ENCODE assay signal across 12 cellular contexts in the genomic region with DNA sequence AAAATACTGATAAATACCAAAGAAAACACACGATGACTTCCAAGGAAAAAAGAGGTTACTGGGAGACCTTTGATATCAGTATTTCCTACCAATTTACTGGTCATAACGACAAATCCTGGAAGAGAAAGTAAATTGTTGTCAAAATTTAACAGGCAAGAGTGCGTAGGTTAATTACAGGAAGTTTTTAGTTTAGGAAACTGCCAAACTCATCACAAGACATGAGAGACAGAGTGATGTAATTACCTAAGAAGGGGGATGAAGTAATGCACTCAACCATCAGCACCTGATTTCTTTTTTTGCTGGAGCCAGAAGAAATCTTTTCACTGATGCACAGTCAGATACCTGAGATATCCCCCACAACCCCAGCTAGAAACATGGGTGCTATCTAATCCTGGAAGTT. TPM values are rescaled to one million over a fixed set of nuclear protein-coding genes. Genes with fewer than 3 reads are reported as not detected.
DNase-seq lines count a peak whose midpoint lies in the region; ATAC-seq, FAIRE-seq and TF ChIP-seq lines count a peak whose summit lies in the region.
"Had no signal": no experiment of that assay in that cellular context is flagged by ENCODE, and none has a peak within 500 bp of the region (broad histone marks: within the 10 kb centered on the region; RNA-seq: fewer than 3 reads in every experiment).

No MANE protein-coding gene starts in this region.

- H3K9me3 ChIP-seq in keratinocyte (ENCODE audit: control insufficient read depth, low read depth, low read length): no peaks in the 10 kb centered on the region
- no peaks in the 10 kb centered on the region for H3K9me3 ChIP-seq in sigmoid colon
- H3K9me3 ChIP-seq: SJSA1 had no signal

- POLR2A ChIA-PET in naive thymus-derived CD8-positive, alpha-beta T cell (lab: Charles Lee): no interaction called here

- TF ChIP-seq POLR2A in GM12891 (IDR thresholded peaks at IDR 0.05; ENCODE audit: low read depth, low read length): no peak
- TF ChIP-seq POLR2A in sigmoid colon (IDR thresholded peaks at IDR 0.05): no peak

- H3K4me3 ChIP-seq in HL-60 (replicated peaks; ENCODE audit: insufficient read depth, low read length) (no peak overlapping the region), keratinocyte (ENCODE audit: control insufficient read depth in 2 of 3, extremely low read depth in 1 of 3, insufficient read depth in 2 of 3, low read depth in 1 of 3, low read length in 3 of 3) (no peak overlapping the region), brain microvascular endothelial cell (ENCODE audit: low read depth, low read length) (no peak overlapping the region), sigmoid colon (no peak overlapping the region)
- H3K4me3 ChIP-seq: SJSA1 had no signal

- H3K9ac ChIP-seq in keratinocyte (ENCODE audit: control insufficient read depth, extremely low read depth, insufficient read depth, low read length): no peak overlapping the region

- intact Hi-C loops in sigmoid colon (cut with DNase I): no loop called here

- H3K27me3 ChIP-seq in HL-60 (ENCODE audit: insufficient read depth, poor library complexity, severe bottlenecking): no peaks in the 10 kb centered on the region
- H3K27me3 ChIP-seq in keratinocyte (ENCODE audit: control insufficient read depth, extremely low read depth, insufficient read depth, low read length): no peaks in the 10 kb centered on the region
- no peaks in the 10 kb centered on the region for H3K27me3 ChIP-seq in brain microvascular endothelial cell (replicated peaks)
- H3K27me3 ChIP-seq in sigmoid colon: no peaks in the 10 kb centered on the region
- H3K27me3 ChIP-seq: SJSA1 had no signal

- H4K20me1 ChIP-seq in keratinocyte (ENCODE audit: control insufficient read depth, extremely low read depth, insufficient read depth, low read length): no peaks in the 10 kb centered on the region

- ATAC-seq in GM21717 (IDR thresholded peaks at IDR 0.05; ENCODE audit: unreplicated experiment): peak; percentile 29
- no peak for ATAC-seq in naive thymus-derived CD8-positive, alpha-beta T cell

- no peak overlapping the region for H3K4me2 ChIP-seq in keratinocyte (ENCODE audit: control insufficient read depth, extremely low read depth, insufficient read depth, low read depth, low read length)

- no peak for DNase-seq in GM12891 (ENCODE audit: insufficient read length, low spot score)
- DNase-seq in HL-60 (ENCODE audit: low read depth in 1 of 2, low spot score in 1 of 2): no peak
- no peak for DNase-seq in keratinocyte (ENCODE audit: low read depth, low spot score)
- no peak for DNase-seq in brain microvascular endothelial cell
- no peak for DNase-seq in naive thymus-derived CD8-positive, alpha-beta T cell
- no peak for DNase-seq in mesothelial cell of epicardium (ENCODE audit: low spot score in 2 of 2, unreplicated experiment in 2 of 2)
- DNase-seq in sigmoid colon: no peak
- DNase-seq: CD8-positive, alpha-beta memory T cell; NCI-H2029 treated with DMSO at 0.1 percent for 48 hours; stimulated activated CD4-positive, alpha-beta T cell treated with anti-CD3 and anti-CD28 coated beads, Interleukin-4, amount 100 ng/mL, for 24 hours had no signal

- H3K4me1 ChIP-seq in keratinocyte (ENCODE audit: control insufficient read depth, extremely low read depth, insufficient read depth, low read length): peaks cover 30% of the 10 kb centered on the region
- H3K4me1 ChIP-seq in sigmoid colon: no peaks in the 10 kb centered on the region

- peaks cover 48% of the 10 kb centered on the region for H3K79me2 ChIP-seq in keratinocyte (ENCODE audit: control insufficient read depth, insufficient read depth, low read length)

- WGBS in sigmoid colon, 2 donors: 12 to 41% methylated on average over 3 of the region's 3 CpGs

- H3K9me1 ChIP-seq in keratinocyte (ENCODE audit: control insufficient read depth, extremely low read depth, insufficient read depth, low read length): no peaks in the 10 kb centered on the region

- H3K27ac ChIP-seq in HL-60 (replicated peaks): peak overlapping the region; percentile 57
- peak overlapping the region; percentile 62 for H3K27ac ChIP-seq in keratinocyte (ENCODE audit: control insufficient read depth, insufficient read depth, low read length)
- H3K27ac ChIP-seq in brain microvascular endothelial cell: no peak overlapping the region
- no peak overlapping the region for H3K27ac ChIP-seq in sigmoid colon
- H3K27ac ChIP-seq: SJSA1 had no signal

- H3K4me1 Mint-ChIP-seq in naive thymus-derived CD8-positive, alpha-beta T cell: peaks cover 2 to 23% (median 4%) of the 10 kb centered on the region in 4 donors
- H3K4me1 Mint-ChIP-seq in mesothelial cell of epicardium: peaks cover 30% of the 10 kb centered on the region

- peak overlapping the region in 1 of 10 donors; percentile 19 for H3K27ac Mint-ChIP-seq in naive thymus-derived CD8-positive, alpha-beta T cell
- H3K27ac Mint-ChIP-seq in mesothelial cell of epicardium: no peak overlapping the region
- H3K27ac Mint-ChIP-seq: CD8-positive, alpha-beta memory T cell had no signal

- peaks cover 1 to 3% of the 10 kb centered on the region in 2 experiments for H3K36me3 ChIP-seq in keratinocyte (ENCODE audit: control insufficient read depth in 2 of 2, extremely low read depth in 1 of 2, insufficient read depth in 2 of 2, low read length in 2 of 2)
- no peaks in the 10 kb centered on the region for H3K36me3 ChIP-seq in brain microvascular endothelial cell (replicated peaks)
- no peaks in the 10 kb centered on the region for H3K36me3 ChIP-seq in sigmoid colon
- H3K36me3 ChIP-seq: SJSA1 had no signal

- H3K4me3 Mint-ChIP-seq in naive thymus-derived CD8-positive, alpha-beta T cell: no peak overlapping the region
- H3K4me3 Mint-ChIP-seq in mesothelial cell of epicardium: no peak overlapping the region
- H3K4me3 Mint-ChIP-seq: CD8-positive, alpha-beta memory T cell had no signal

- H3K9me3 Mint-ChIP-seq in naive thymus-derived CD8-positive, alpha-beta T cell: peaks cover 0 to 2% (median 0%) of the 10 kb centered on the region in 9 donors
- no peaks in the 10 kb centered on the region for H3K9me3 Mint-ChIP-seq in mesothelial cell of epicardium

- TF ChIP-seq CTCF in HL-60 (IDR thresholded peaks at IDR 0.05; ENCODE audit: insufficient read depth, low read length) (no peak), keratinocyte (optimal IDR thresholded peaks at IDR 0.05 in 1 of 3, IDR thresholded peaks at IDR 0.05 in 1 of 3, conservative IDR thresholded peaks at IDR 0.05 in 1 of 3; ENCODE audit: extremely low read depth in 1 of 3, insufficient read depth in 2 of 3, low read length in 3 of 3) (no peak), brain microvascular endothelial cell (IDR thresholded peaks at IDR 0.05; ENCODE audit: low read depth, low read length, missing control alignments) (no peak), mesothelial cell of epicardium (IDR thresholded peaks at IDR 0.05; ENCODE audit: unreplicated experiment) (no peak), sigmoid colon (IDR thresholded peaks at IDR 0.05) (no peak)

- no peak overlapping the region for H2AFZ ChIP-seq in keratinocyte (ENCODE audit: control insufficient read depth, low read length)

- in situ Hi-C loops in brain microvascular endothelial cell (cut with HindIII; ENCODE audit: low pct_ligation_motif_present, low sequenced_read_pairs): no loop called here

- no peaks in the 10 kb centered on the region for H3K27me3 Mint-ChIP-seq in naive thymus-derived CD8-positive, alpha-beta T cell
- no peaks in the 10 kb centered on the region for H3K27me3 Mint-ChIP-seq in mesothelial cell of epicardium (ENCODE audit: low read depth)

- dilution Hi-C loops in keratinocyte (cut with MboI; ENCODE audit: extremely low pct_ligation_motif_present, low sequenced_read_pairs): no loop called here

- TF ChIP-seq EP300 in sigmoid colon (IDR thresholded peaks at IDR 0.05): no peak

- FAIRE-seq in GM12891 (lab: Jason Lieb, UNC) (peak; percentile 56), keratinocyte (lab: Jason Lieb, UNC) (no peak)

- no peaks in the 10 kb centered on the region for H3K36me3 Mint-ChIP-seq in naive thymus-derived CD8-positive, alpha-beta T cell
- H3K36me3 Mint-ChIP-seq in mesothelial cell of epicardium: no peaks in the 10 kb centered on the region
- H3K36me3 Mint-ChIP-seq: CD8-positive, alpha-beta memory T cell had no signal

TF ChIP-seq in GM12891, 5 proteins besides CTCF, POLR2A, EP300 and RAD21:
- no peak for TF ChIP-seq TAF1 (IDR thresholded peaks at IDR 0.05; ENCODE audit: low read depth, low read length)
- no peak for TF ChIP-seq POLR2AphosphoS5 (IDR thresholded peaks at IDR 0.05; ENCODE audit: low read depth, low read length)
- no peak for TF ChIP-seq PAX5 (IDR thresholded peaks at IDR 0.05; ENCODE audit: insufficient read depth, low read length, severe bottlenecking)
- TF ChIP-seq SPI1 (IDR thresholded peaks at IDR 0.05; ENCODE audit: low read depth, low read length): no peak
- TF ChIP-seq POU2F2 (IDR thresholded peaks at IDR 0.05; ENCODE audit: low read depth, low read length): no peak

RNA-seq across cellular contexts. Expression of gene MACC1, which starts 16.8 kb away (rescaled TPM):
- 0.64 TPM for polyA plus RNA-seq in GM12891 (2012; ENCODE audit: low read depth, missing spikeins)
- polyA plus RNA-seq in keratinocyte: 9.6 to 16.4 TPM (median 11.3 TPM) in 3 replicates
- polyA plus RNA-seq in keratinocyte (2011; ENCODE audit: low read depth): 11.0 TPM
- polyA plus RNA-seq in keratinocyte (2011; cell fraction: cytosol; rRNA removed): 5.1 and 12.4 TPM in 2 replicates
- polyA plus RNA-seq in keratinocyte (2011; cell fraction: nucleus; rRNA removed): 13.1 and 17.2 TPM in 2 replicates
- polyA plus RNA-seq in keratinocyte (2012; ENCODE audit: low replicate concordance): 11.0 and 14.0 TPM in 2 replicates
- 11.1 to 54.0 TPM (median 28.9 TPM) in 3 replicates for polyA minus RNA-seq in keratinocyte
- 20.0 TPM for polyA minus RNA-seq in keratinocyte (2011; cell fraction: cytosol; rRNA and poly(A)+ RNA removed)
- 40.9 and 87.0 TPM in 2 replicates for polyA minus RNA-seq in keratinocyte (2011; cell fraction: nucleus; rRNA and poly(A)+ RNA removed)
- total RNA-seq in naive thymus-derived CD8-positive, alpha-beta T cell: under 1 TPM; 0.18 to 0.25 TPM
- not detected for polyA plus RNA-seq in naive thymus-derived CD8-positive, alpha-beta T cell
- 9.3 to 12.0 TPM (median 11.1 TPM) in 3 replicates for total RNA-seq in mesothelial cell of epicardium
- under 1 TPM in 2 of 4 donors, not detected in 2; under 0.01 to 0.28 TPM for total RNA-seq in sigmoid colon
- polyA plus RNA-seq in sigmoid colon: 1 to 10 TPM in 2 of 3 donors, under 1 TPM in 1; 0.60 to 2.1 (median 1.4) TPM
- total RNA-seq: SJSA1 had no signal

Comparison
In these comparisons a context has a peak if more than half of its experiments do, and no peak if none do; other contexts are left out.
1. H3K27ac ChIP-seq: peak in HL-60 (single experiment) and keratinocyte (single experiment); none in brain microvascular endothelial cell (single experiment) and sigmoid colon (0 of 4).